ENCODE assay signal across 10 cellular contexts in genomic region chr19:2199215-2199614, GRCh38. TPM values are rescaled to one million over a fixed set of nuclear protein-coding genes. Genes with fewer than 3 reads are reported as not detected.
A peak's percentile ranks its signal among the peaks of the same experiment; 100 is the strongest.
DNase-seq lines count a peak whose midpoint lies in the region; ATAC-seq and TF ChIP-seq lines count a peak whose summit lies in the region.
"Had no signal": no experiment of that assay in that cellular context is flagged by ENCODE, and none has a peak within 500 bp of the region (broad histone marks: within the 10 kb centered on the region; RNA-seq: fewer than 3 reads in every experiment).

No MANE protein-coding gene starts in this region.

- ATAC-seq in GM18517 (IDR thresholded peaks at IDR 0.05; ENCODE audit: unreplicated experiment), result no peak
- ATAC-seq in HG03469 (IDR thresholded peaks at IDR 0.05; ENCODE audit: unreplicated experiment), result no peak
- ATAC-seq: left colon had no signal

- no peak overlapping the region for H2AFZ ChIP-seq in Loucy (ENCODE audit: low read length)

- H3K4me3 Mint-ChIP-seq in progenitor cell of endocrine pancreas (ENCODE audit: low read depth), result no peak overlapping the region
- no peak overlapping the region for H3K4me3 Mint-ChIP-seq in activated naive CD4-positive, alpha-beta T cell treated with anti-CD3 and anti-CD28 coated beads for 36 hours
- H3K4me3 Mint-ChIP-seq: T-helper 2 cell treated with Interferon-gamma antibody and Interleukin-4, amounts not matched to agents 5 μg/mL and 100 μg/mL, for 36 hours had no signal

- peaks cover 52% of the 10 kb centered on the region; the same call in 1 of the 2 replicates for H3K79me2 ChIP-seq in Loucy (ENCODE audit: insufficient read depth, low read length)

- H3K4me3 ChIP-seq in Loucy (ENCODE audit: low read length, poor library complexity, severe bottlenecking), result no peak overlapping the region

- H3K4me1 Mint-ChIP-seq in progenitor cell of endocrine pancreas (ENCODE audit: low read depth), result no peaks in the 10 kb centered on the region
- peaks cover 2% of the 10 kb centered on the region for H3K4me1 Mint-ChIP-seq in activated naive CD4-positive, alpha-beta T cell treated with anti-CD3 and anti-CD28 coated beads for 36 hours (ENCODE audit: low read depth)

- no peak overlapping the region for H3K4me2 ChIP-seq in Loucy (ENCODE audit: low read depth, low read length, poor library complexity, severe bottlenecking)

- no peak overlapping the region for H3K9ac ChIP-seq in Loucy (ENCODE audit: low read depth, low read length, poor library complexity, severe bottlenecking)

- intact Hi-C loops in activated naive CD4-positive, alpha-beta T cell treated with anti-CD3 and anti-CD28 coated beads for 36 hours (cut with micrococcal nuclease), result no loop called here

- H3K9me3 Mint-ChIP-seq in progenitor cell of endocrine pancreas (ENCODE audit: low read depth), result no peaks in the 10 kb centered on the region
- no peaks in the 10 kb centered on the region for H3K9me3 Mint-ChIP-seq in activated naive CD4-positive, alpha-beta T cell treated with anti-CD3 and anti-CD28 coated beads for 36 hours
- H3K9me3 Mint-ChIP-seq: T-helper 2 cell treated with Interferon-gamma antibody and Interleukin-4, amounts not matched to agents 5 μg/mL and 100 μg/mL, for 36 hours had no signal

- peaks cover 2% of the 10 kb centered on the region for H3K36me3 Mint-ChIP-seq in progenitor cell of endocrine pancreas (ENCODE audit: insufficient read depth)
- peaks cover 10% of the 10 kb centered on the region for H3K36me3 Mint-ChIP-seq in activated naive CD4-positive, alpha-beta T cell treated with anti-CD3 and anti-CD28 coated beads for 36 hours (ENCODE audit: low read depth)

- no peaks in the 10 kb centered on the region for H3K27me3 Mint-ChIP-seq in progenitor cell of endocrine pancreas
- no peaks in the 10 kb centered on the region for H3K27me3 Mint-ChIP-seq in activated naive CD4-positive, alpha-beta T cell treated with anti-CD3 and anti-CD28 coated beads for 36 hours (ENCODE audit: low read depth)

- peak; percentile 44 for TF ChIP-seq CTCF in GM12874 (IDR thresholded peaks at IDR 0.05; ENCODE audit: insufficient read depth, low read depth, low read length)
- TF ChIP-seq CTCF in Loucy (conservative IDR thresholded peaks at IDR 0.05; ENCODE audit: low read length), result peak; percentile 31
- peak; percentile 47 for TF ChIP-seq CTCF in progenitor cell of endocrine pancreas (IDR thresholded peaks at IDR 0.05; ENCODE audit: unreplicated experiment)

- CTCF ChIA-PET in activated naive CD4-positive, alpha-beta T cell treated with anti-CD3 and anti-CD28 coated beads for 36 hours (lab: Charles Lee), result interaction anchor here (0.8 kb wide), 1 partner anchor 12 kb away, joined by 3 read pairs; no protein-coding TSS in a partner anchor

- H3K27ac Mint-ChIP-seq in progenitor cell of endocrine pancreas, result peak overlapping the region; percentile 76
- no peak overlapping the region for H3K27ac Mint-ChIP-seq in activated naive CD4-positive, alpha-beta T cell treated with anti-CD3 and anti-CD28 coated beads for 36 hours
- H3K27ac Mint-ChIP-seq: T-helper 2 cell treated with Interferon-gamma antibody and Interleukin-4, amounts not matched to agents 5 μg/mL and 100 μg/mL, for 36 hours had no signal

- DNase-seq in dermis blood vessel endothelial cell, result peak; percentile 12
- no peak for DNase-seq in progenitor cell of endocrine pancreas (ENCODE audit: low spot score, unreplicated experiment)
- DNase-seq in activated naive CD4-positive, alpha-beta T cell treated with anti-CD3 and anti-CD28 coated beads for 36 hours, result no peak
- DNase-seq: left colon, right cardiac atrium had no signal

- no peaks in the 10 kb centered on the region for H3K9me2 ChIP-seq in Loucy (replicated peaks; ENCODE audit: low read depth, low read length)

- H3K36me3 ChIP-seq in Loucy (ENCODE audit: insufficient read depth, low read length), result peaks cover 70% of the 10 kb centered on the region; the same call in 1 of the 2 replicates

- peaks cover 33% of the 10 kb centered on the region for H4K20me1 ChIP-seq in Loucy (ENCODE audit: insufficient read depth, low read length, poor library complexity, severe bottlenecking)

- H3K27me3 ChIP-seq in Loucy (ENCODE audit: insufficient read depth, low read length, poor library complexity, severe bottlenecking), result no peaks in the 10 kb centered on the region

- H3K9me3 ChIP-seq in Loucy (ENCODE audit: insufficient read depth, low read depth, low read length), result no peaks in the 10 kb centered on the region

- no peaks in the 10 kb centered on the region for H3K4me1 ChIP-seq in Loucy (ENCODE audit: insufficient read depth, low read length, poor library complexity, severe bottlenecking)

- no peaks in the 10 kb centered on the region for H3F3A ChIP-seq in Loucy (ENCODE audit: low read depth)

RNA-seq across cellular contexts. Expression of gene DOT1L, which starts 35.5 kb away (rescaled TPM):
- total RNA-seq in dermis blood vessel endothelial cell (5.4 and 8.8 TPM in 2 replicates), progenitor cell of endocrine pancreas (102 and 106 TPM in 2 replicates)
- 10 to 100 TPM; 48.7 to 55.0 TPM for total RNA-seq in activated naive CD4-positive, alpha-beta T cell treated with anti-CD3 and anti-CD28 coated beads for 36 hours

RNA-seq across cellular contexts. Expression of gene PLEKHJ1, which starts 36.9 kb away (rescaled TPM):
- total RNA-seq in dermis blood vessel endothelial cell (64.0 and 84.9 TPM in 2 replicates), progenitor cell of endocrine pancreas (116 and 119 TPM in 2 replicates)
- total RNA-seq in activated naive CD4-positive, alpha-beta T cell treated with anti-CD3 and anti-CD28 coated beads for 36 hours, result 10 to 100 TPM; 56.9 to 60.6 TPM

RNA-seq across cellular contexts. Expression of gene SF3A2, which starts 37.4 kb away (rescaled TPM):
- total RNA-seq in dermis blood vessel endothelial cell, result 43.4 and 93.6 TPM in 2 replicates
- total RNA-seq in progenitor cell of endocrine pancreas, result 152 and 156 TPM in 2 replicates
- total RNA-seq in activated naive CD4-positive, alpha-beta T cell treated with anti-CD3 and anti-CD28 coated beads for 36 hours, result 100 to 1,000 TPM; 154 to 158 TPM

RNA-seq across cellular contexts. Expression of gene AP3D1, which starts 47.8 kb away (rescaled TPM):
- total RNA-seq in dermis blood vessel endothelial cell (75.7 and 137 TPM in 2 replicates), progenitor cell of endocrine pancreas (123 and 131 TPM in 2 replicates)
- 10 to 100 TPM; 60.5 to 64.2 TPM for total RNA-seq in activated naive CD4-positive, alpha-beta T cell treated with anti-CD3 and anti-CD28 coated beads for 36 hours

RNA-seq across cellular contexts. Expression of gene AMH, which starts 49.9 kb away (rescaled TPM):
- 1.3 and 1.5 TPM in 2 replicates for total RNA-seq in dermis blood vessel endothelial cell
- 58.4 and 71.3 TPM in 2 replicates for total RNA-seq in progenitor cell of endocrine pancreas
- total RNA-seq in activated naive CD4-positive, alpha-beta T cell treated with anti-CD3 and anti-CD28 coated beads for 36 hours, result 1 to 10 TPM; 2.6 to 4.0 TPM
